Comparison of ENCODE assay signal across 7 cellular contexts in the genomic region with DNA sequence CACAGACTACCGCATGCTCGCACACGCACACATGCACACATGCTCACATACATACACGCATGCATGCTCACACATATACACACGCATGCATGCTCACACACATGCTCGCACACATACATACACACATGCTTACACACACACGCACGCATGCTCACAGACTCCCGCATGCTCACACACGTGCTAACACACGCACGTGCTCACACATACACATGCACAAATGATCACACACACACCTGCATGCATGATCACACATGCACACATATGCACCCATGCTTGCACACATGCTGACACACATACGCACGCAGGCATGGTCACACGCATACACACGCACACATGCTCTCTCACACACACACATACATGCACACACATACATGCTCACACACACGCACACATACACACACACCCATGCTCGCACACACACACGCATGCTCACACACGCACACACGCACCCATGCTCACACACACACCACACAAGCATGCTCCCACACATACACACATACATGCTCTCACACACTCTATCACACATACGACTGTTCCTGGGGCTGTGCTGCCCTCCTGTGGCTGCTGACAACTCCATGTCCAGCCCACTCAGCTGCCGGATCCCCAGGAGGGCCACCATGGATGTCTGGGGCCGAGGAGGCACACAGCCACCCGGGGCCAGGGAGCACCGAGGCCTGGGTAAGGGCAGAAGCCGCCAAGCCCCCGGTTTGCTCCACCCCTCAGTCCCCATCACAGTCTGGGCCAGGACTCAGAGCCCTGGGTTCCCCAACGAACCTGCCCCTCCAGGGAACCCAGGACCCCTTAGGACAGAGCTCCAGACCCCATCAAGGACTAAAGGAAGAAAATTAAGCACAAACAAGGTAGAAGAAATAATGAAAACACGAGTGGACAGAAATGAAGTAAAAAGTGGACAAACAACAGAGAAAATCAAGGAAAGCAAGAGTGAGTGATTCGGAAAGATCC. TPM values are rescaled to one million over a fixed set of nuclear protein-coding genes. Genes with fewer than 3 reads are reported as not detected.
DNase-seq lines count a peak whose midpoint lies in the region; ATAC-seq, FAIRE-seq and TF ChIP-seq lines count a peak whose summit lies in the region.

No MANE protein-coding gene starts in this region.

- no peak overlapping the region for H3K27ac Mint-ChIP-seq in brain

- ATAC-seq in HG02938 (IDR thresholded peaks at IDR 0.05; ENCODE audit: unreplicated experiment): no peak

- no peak overlapping the region for H3K4me3 Mint-ChIP-seq in brain

- no peak overlapping the region for H3K27ac ChIP-seq in VCaP

- TF ChIP-seq CTCF in VCaP (conservative IDR thresholded peaks at IDR 0.05): peak; percentile 97
- TF ChIP-seq CTCF in brain (conservative IDR thresholded peaks at IDR 0.05): peak; percentile 93 to 95

- DNase-seq in GM12892 (ENCODE audit: insufficient read length) (no peak), NCI-H2107 treated with DMSO at 0.1 percent for 48 hours (lab: John Stamatoyannopoulos, UW; ENCODE audit: unreplicated experiment) (peak; percentile 68), islet precursor cell (peak; percentile 89)
- DNase-seq in stimulated activated CD4-positive, alpha-beta T cell treated with anti-CD3 and anti-CD28 coated beads, Interleukin-1b, Interleukin-23, amount 100 ng/mL, for 24 hours (ENCODE audit: low read depth in 4 of 4, low spot score in 1 of 4): peak; percentile 19 to 57 (median 42)

- peaks cover 0 to 2% (median 0%) of the 10 kb centered on the region in 5 experiments for H3K9me3 Mint-ChIP-seq in brain

- peaks cover 16% of the 10 kb centered on the region for H3K4me1 Mint-ChIP-seq in brain

- FAIRE-seq in GM12892 (lab: Jason Lieb, UNC): peak; percentile 67

- peaks cover 4% of the 10 kb centered on the region for H3K27me3 Mint-ChIP-seq in brain

- H3K36me3 Mint-ChIP-seq in brain: no peaks in the 10 kb centered on the region

- TF ChIP-seq POLR2A in GM12892 (IDR thresholded peaks at IDR 0.05; ENCODE audit: low read depth, low read length): no peak

RNA-seq across cellular contexts. Expression of a gene that starts 31.4 kb away (rescaled TPM):
- polyA plus RNA-seq in GM12892 (2012; ENCODE audit: missing spikeins): not detected
- 36.4 TPM for polyA plus RNA-seq in brain (ENCODE audit: insufficient read depth, low read depth, low replicate concordance)

RNA-seq across cellular contexts. Expression of a gene that starts 55.9 kb away (rescaled TPM):
- 3.5 TPM for polyA plus RNA-seq in GM12892 (2012; ENCODE audit: missing spikeins)
- 42.6 TPM for polyA plus RNA-seq in brain (ENCODE audit: insufficient read depth, low read depth, low replicate concordance)
